Comparison of ENCODE assay signal across 21 cellular contexts in the genomic region with DNA sequence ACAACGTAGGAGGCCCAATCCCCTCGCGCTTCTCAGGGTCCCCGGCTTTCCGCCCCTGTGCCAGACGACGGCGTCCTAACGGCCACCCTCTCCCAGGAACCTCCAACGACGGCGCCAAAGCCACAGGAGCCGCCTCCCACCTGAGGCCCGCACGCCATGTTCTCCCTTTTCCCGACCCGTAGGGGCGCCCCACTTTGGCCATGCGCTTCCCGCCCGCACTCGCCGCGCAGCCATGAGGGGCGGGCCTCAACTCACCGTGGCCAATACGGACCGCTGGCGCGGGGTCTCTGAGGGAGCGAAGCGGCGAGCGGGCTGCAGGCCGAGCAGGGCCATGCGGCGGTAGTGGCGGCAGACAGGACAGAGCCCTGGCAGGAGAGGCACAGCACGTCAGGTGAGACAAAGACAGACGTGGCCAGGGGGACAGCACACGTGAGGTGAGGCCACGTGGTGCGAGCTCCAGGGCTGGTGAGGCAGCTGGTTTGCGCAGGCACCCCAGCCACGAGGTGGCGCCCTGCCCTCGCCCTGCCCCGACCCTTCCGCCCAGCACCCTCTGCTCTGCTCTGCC.
A peak's percentile ranks its signal among the peaks of the same experiment; 100 is the strongest.
DNase-seq lines count a peak whose midpoint lies in the region; ATAC-seq and TF ChIP-seq lines count a peak whose summit lies in the region.
"Had no signal": no experiment of that assay in that cellular context is flagged by ENCODE, and none has a peak within 500 bp of the region (broad histone marks: within the 10 kb centered on the region; RNA-seq: fewer than 3 reads in every experiment).

No MANE protein-coding gene starts in this region.

- H3K9me3 ChIP-seq in hepatocyte (ENCODE audit: low read depth) (no peaks in the 10 kb centered on the region), upper lobe of left lung (peaks cover 0 to 7% (median 0%) of the 10 kb centered on the region in 4 donors)
- H3K9me3 ChIP-seq: A549, uterus had no signal

- no peaks in the 10 kb centered on the region for H3K36me3 Mint-ChIP-seq in HFFc6 (ENCODE audit: low read depth)

- H3K4me2 ChIP-seq in hepatocyte: no peak overlapping the region
- H3K4me2 ChIP-seq: A549 had no signal

- H3K27ac Mint-ChIP-seq in HFFc6: no peak overlapping the region
- H3K27ac Mint-ChIP-seq: activated T-cell treated with anti-CD3 and anti-CD28 coated beads, Interleukin-2, amount 50 U/mL, for 72 hours; progenitor cell of endocrine pancreas; T-helper 17 cell had no signal

- no peak overlapping the region for H3K27ac ChIP-seq in hepatocyte
- no peak overlapping the region for H3K27ac ChIP-seq in upper lobe of left lung
- H3K27ac ChIP-seq: A549, brain microvascular endothelial cell, dorsolateral prefrontal cortex, epithelial cell of prostate, uterus had no signal

- TF ChIP-seq EP300 in upper lobe of left lung (IDR thresholded peaks at IDR 0.05): no peak

- peaks cover 35% of the 10 kb centered on the region for H3K9me3 Mint-ChIP-seq in HFFc6

- no peaks in the 10 kb centered on the region for H3K9me2 ChIP-seq in hepatocyte (replicated peaks; ENCODE audit: insufficient read depth)

- H3K27me3 Mint-ChIP-seq in HFFc6 (ENCODE audit: insufficient read depth): no peaks in the 10 kb centered on the region; the same call in 1 of the 2 replicates
- H3K27me3 Mint-ChIP-seq: progenitor cell of endocrine pancreas, T-helper 17 cell had no signal

- H3K4me3 ChIP-seq in LNCaP clone FGC (ENCODE audit: low read depth, low read length) (no peak overlapping the region), hepatocyte (no peak overlapping the region), upper lobe of left lung (no peak overlapping the region)
- H3K4me3 ChIP-seq: A549, dorsolateral prefrontal cortex, uterus had no signal

- TF ChIP-seq POLR2A in upper lobe of left lung (IDR thresholded peaks at IDR 0.05): no peak

- H2AFZ ChIP-seq in hepatocyte: no peak overlapping the region

- TF ChIP-seq CTCF in LNCaP clone FGC (IDR thresholded peaks at IDR 0.05; ENCODE audit: control insufficient read depth, extremely low read depth, insufficient read depth) (peak; percentile 71), hepatocyte (IDR thresholded peaks at IDR 0.05; ENCODE audit: poor library complexity) (no peak), upper lobe of left lung (IDR thresholded peaks at IDR 0.05) (no peak), HFFc6 (IDR thresholded peaks at IDR 0.05) (no peak)

- 95% methylated on average over 45 of the region's 49 CpGs for WGBS in hepatocyte (ENCODE audit: low lambda C conversion rate, missing lambda C conversion rate)
- WGBS in upper lobe of left lung, 2 donors: 92% methylated on average over 32 to 49 of the region's 49 CpGs

- H3K4me3 Mint-ChIP-seq in HFFc6: no peak overlapping the region
- H3K4me3 Mint-ChIP-seq: activated T-cell treated with anti-CD3 and anti-CD28 coated beads, Interleukin-2, amount 50 U/mL, for 72 hours; T-helper 17 cell had no signal

- DNase-seq in activated gamma-delta T cell (lab: John Stamatoyannopoulos, UW) (peak; percentile 16), activated gamma-delta T cell treated with Interleukin-2 at 50 U/mL for 16 hours (no peak), LNCaP clone FGC (ENCODE audit: low read depth) (no peak), hepatocyte (ENCODE audit: low spot score) (peak; percentile 3), upper lobe of left lung (peak in 1 of 2 donors; percentile 73), HFFc6 (no peak), NCI-H2107 treated with DMSO at 0.1 percent for 48 hours (lab: John Stamatoyannopoulos, UW; ENCODE audit: unreplicated experiment) (no peak)
- DNase-seq: activated T-cell treated with anti-CD3 and anti-CD28 coated beads, Interleukin-2, amount 50 U/mL, for 72 hours; brain microvascular endothelial cell; C1 segment of cervical spinal cord; dorsolateral prefrontal cortex; foreskin melanocyte; GF-D8; NCI-H146; SHP77; T-helper 17 cell; uterus had no signal

- no peaks in the 10 kb centered on the region for H4K20me1 ChIP-seq in hepatocyte (ENCODE audit: insufficient read depth, poor library complexity, severe bottlenecking)

- no peaks in the 10 kb centered on the region for H3K79me2 ChIP-seq in hepatocyte

- H3K4me1 ChIP-seq in hepatocyte (ENCODE audit: insufficient read depth) (no peaks in the 10 kb centered on the region), upper lobe of left lung (no peaks in the 10 kb centered on the region)
- H3K4me1 ChIP-seq: A549, uterus had no signal

- H3K4me1 Mint-ChIP-seq in HFFc6 (ENCODE audit: low read depth): no peaks in the 10 kb centered on the region
- H3K4me1 Mint-ChIP-seq: T-helper 17 cell had no signal

- H3K27me3 ChIP-seq in hepatocyte (no peaks in the 10 kb centered on the region), upper lobe of left lung (no peaks in the 10 kb centered on the region)
- H3K27me3 ChIP-seq: brain microvascular endothelial cell, dorsolateral prefrontal cortex, uterus had no signal

- peak; percentile 29 to 51 for ATAC-seq in upper lobe of left lung (ENCODE audit: low FRiP score in 2 of 2)
- ATAC-seq in HG02763 (IDR thresholded peaks at IDR 0.05; ENCODE audit: unreplicated experiment): no peak
- ATAC-seq: A549; activated T-cell treated with anti-CD3 and anti-CD28 coated beads, Interleukin-2, amount 50 U/mL, for 72 hours; T-helper 17 cell had no signal

- H3K36me3 ChIP-seq in hepatocyte (replicated peaks; ENCODE audit: insufficient read depth, low read depth) (no peaks in the 10 kb centered on the region), upper lobe of left lung (no peaks in the 10 kb centered on the region)
- H3K36me3 ChIP-seq: brain microvascular endothelial cell, uterus had no signal

Comparison
In these comparisons a context has a peak if more than half of its experiments do, and no peak if none do; other contexts are left out.
1. DNase-seq: peak in activated gamma-delta T cell (single experiment) and hepatocyte (single experiment); none in activated gamma-delta T cell treated with Interleukin-2 at 50 U/mL for 16 hours (single experiment), LNCaP clone FGC (single experiment), HFFc6 (single experiment) and NCI-H2107 treated with DMSO at 0.1 percent for 48 hours (single experiment).